Comparison of ENCODE assay signal across 9 cellular contexts in the genomic region with DNA sequence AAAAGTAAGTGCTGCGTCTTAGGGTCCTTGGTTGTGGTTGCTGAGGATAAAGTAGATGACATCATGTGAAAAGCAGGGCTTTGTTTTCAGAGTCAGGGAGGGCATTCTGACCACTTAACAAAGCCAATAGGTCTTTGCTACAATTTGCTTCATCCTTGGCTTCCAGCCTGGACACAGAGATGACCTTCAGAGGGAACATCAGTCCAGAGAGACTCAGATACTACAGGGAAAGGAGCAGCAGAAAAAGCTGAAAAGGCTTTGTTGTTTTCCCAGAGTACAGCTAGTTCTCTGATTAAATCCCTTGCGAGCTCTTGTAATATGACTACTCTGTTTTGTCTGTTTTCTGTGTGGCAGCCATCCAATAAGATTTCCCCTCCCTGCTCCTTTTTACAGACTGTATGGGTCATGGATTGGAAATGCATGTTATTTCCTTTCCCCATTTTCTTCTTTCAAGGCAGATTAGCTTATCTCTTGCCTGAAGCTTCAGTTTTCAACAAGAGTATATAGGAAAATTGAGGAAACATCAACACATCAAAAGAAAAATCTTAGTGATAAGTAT. TPM values are rescaled to one million over a fixed set of nuclear protein-coding genes. Genes with fewer than 3 reads are reported as not detected.
A peak's percentile ranks its signal among the peaks of the same experiment; 100 is the strongest.
DNase-seq lines count a peak whose midpoint lies in the region; ATAC-seq and TF ChIP-seq lines count a peak whose summit lies in the region.
"Had no signal": no experiment of that assay in that cellular context is flagged by ENCODE, and none has a peak within 500 bp of the region (broad histone marks: within the 10 kb centered on the region; RNA-seq: fewer than 3 reads in every experiment).

No MANE protein-coding gene starts in this region.

- peak in 1 of 2 donors; percentile 41 for TF ChIP-seq RAD21 in liver (IDR thresholded peaks at IDR 0.05)

- ATAC-seq in T-helper 17 cell, result no peak

- no peak overlapping the region for H3K4me3 Mint-ChIP-seq in T-helper 17 cell
- H3K4me3 Mint-ChIP-seq: activated CD4-positive, alpha-beta memory T cell treated with anti-CD3 and anti-CD28 coated beads for 36 hours had no signal

- H3K27ac ChIP-seq in liver (ENCODE audit: low read depth in 1 of 2, low read length in 2 of 2) (peak overlapping the region in 1 of 2 donors; percentile 37), testis (peak overlapping the region; percentile 80 to 82)

- no peak for TF ChIP-seq POLR2A in testis (IDR thresholded peaks at IDR 0.05)

- H3K4me1 ChIP-seq in liver (ENCODE audit: control insufficient read depth in 4 of 4, insufficient read depth in 4 of 4, low read length in 3 of 4), result no peaks in the 10 kb centered on the region
- peaks cover 31% of the 10 kb centered on the region for H3K4me1 ChIP-seq in testis

- no peaks in the 10 kb centered on the region for H3K27me3 Mint-ChIP-seq in T-helper 17 cell
- H3K27me3 Mint-ChIP-seq: activated CD4-positive, alpha-beta memory T cell treated with anti-CD3 and anti-CD28 coated beads for 36 hours had no signal

- intact Hi-C loops in testis (cut with DNase I; ENCODE audit: low total_unique reads), result no loop called here

- H3K4me3 ChIP-seq in liver (ENCODE audit: low read depth in 1 of 3, low read length in 3 of 3), result no peak overlapping the region
- H3K4me3 ChIP-seq in testis, result no peak overlapping the region

- peaks cover 3% of the 10 kb centered on the region for H3K36me3 Mint-ChIP-seq in T-helper 17 cell (ENCODE audit: low read depth)

- WGBS in liver, result 70% methylated on average over 2 of the region's 2 CpGs
- 38% methylated on average over 2 of the region's 2 CpGs for WGBS in testis, 2 donors

- no peak for TF ChIP-seq CTCF in liver (IDR thresholded peaks at IDR 0.05; ENCODE audit: low read depth, low read length, missing input control)
- no peak for TF ChIP-seq CTCF in testis (IDR thresholded peaks at IDR 0.05)

- peak; percentile 62 for DNase-seq in NCI-H2029 (lab: John Stamatoyannopoulos, UW)
- DNase-seq in cerebellar cortex (ENCODE audit: low spot score), result peak; percentile 11
- peak; percentile 94 for DNase-seq in testis
- no peak for DNase-seq in stimulated activated CD4-positive, alpha-beta T cell treated with anti-CD3 and anti-CD28 coated beads, Interleukin-2, amount 100 ng/mL, for 48 hours
- DNase-seq in T-helper 17 cell, result no peak
- no peak for DNase-seq in GF-D8 (lab: John Stamatoyannopoulos, UW)
- DNase-seq in stimulated activated CD4-positive, alpha-beta T cell treated with anti-CD3 and anti-CD28 coated beads, Interleukin-1b, Interleukin-23, amount 100 ng/mL, for 48 hours, result no peak
- DNase-seq: activated CD4-positive, alpha-beta memory T cell treated with anti-CD3 and anti-CD28 coated beads for 36 hours had no signal

- H3K27me3 ChIP-seq in liver (ENCODE audit: control insufficient read depth in 4 of 4, insufficient read depth in 4 of 4, low read length in 3 of 4) (no peaks in the 10 kb centered on the region), testis (no peaks in the 10 kb centered on the region)

- H3K9me3 ChIP-seq in liver (ENCODE audit: control insufficient read depth in 4 of 4, low read length in 3 of 4), result no peaks in the 10 kb centered on the region
- H3K9me3 ChIP-seq in testis, result no peaks in the 10 kb centered on the region
- H3K9me3 ChIP-seq in T-helper 17 cell (ENCODE audit: control insufficient read depth, low read length, poor library complexity, severe bottlenecking), result no peaks in the 10 kb centered on the region

- H3K36me3 ChIP-seq in liver (ENCODE audit: control insufficient read depth in 4 of 4, insufficient read depth in 3 of 4, low read depth in 1 of 4, low read length in 3 of 4) (peaks cover 15 to 66% (median 39%) of the 10 kb centered on the region in 4 donors), testis (ENCODE audit: low read depth, missing control alignments) (no peaks in the 10 kb centered on the region)

- H3K4me1 Mint-ChIP-seq in T-helper 17 cell, result peaks cover 3% of the 10 kb centered on the region

- H3K27ac Mint-ChIP-seq in T-helper 17 cell, result no peak overlapping the region
- H3K27ac Mint-ChIP-seq: activated CD4-positive, alpha-beta memory T cell treated with anti-CD3 and anti-CD28 coated beads for 36 hours had no signal

- H3K9ac ChIP-seq in liver (ENCODE audit: low read depth in 1 of 2, low read length in 2 of 2), result no peak overlapping the region

TF ChIP-seq in liver, 16 proteins besides CTCF, POLR2A, EP300 and RAD21:
- TF ChIP-seq NR2F2 (IDR thresholded peaks at IDR 0.05) (peak; percentile 82), JUND (IDR thresholded peaks at IDR 0.05) (peak in 1 of 2 donors; percentile 16), SP1 (IDR thresholded peaks at IDR 0.05) (peak; percentile 61), HNF4G (IDR thresholded peaks at IDR 0.05) (no peak), RXRA (IDR thresholded peaks at IDR 0.05) (peak; percentile 31 to 54), HNF4A (conservative IDR thresholded peaks at IDR 0.05) (peak; percentile 43 to 53)
- TF ChIP-seq, protein P1, sequence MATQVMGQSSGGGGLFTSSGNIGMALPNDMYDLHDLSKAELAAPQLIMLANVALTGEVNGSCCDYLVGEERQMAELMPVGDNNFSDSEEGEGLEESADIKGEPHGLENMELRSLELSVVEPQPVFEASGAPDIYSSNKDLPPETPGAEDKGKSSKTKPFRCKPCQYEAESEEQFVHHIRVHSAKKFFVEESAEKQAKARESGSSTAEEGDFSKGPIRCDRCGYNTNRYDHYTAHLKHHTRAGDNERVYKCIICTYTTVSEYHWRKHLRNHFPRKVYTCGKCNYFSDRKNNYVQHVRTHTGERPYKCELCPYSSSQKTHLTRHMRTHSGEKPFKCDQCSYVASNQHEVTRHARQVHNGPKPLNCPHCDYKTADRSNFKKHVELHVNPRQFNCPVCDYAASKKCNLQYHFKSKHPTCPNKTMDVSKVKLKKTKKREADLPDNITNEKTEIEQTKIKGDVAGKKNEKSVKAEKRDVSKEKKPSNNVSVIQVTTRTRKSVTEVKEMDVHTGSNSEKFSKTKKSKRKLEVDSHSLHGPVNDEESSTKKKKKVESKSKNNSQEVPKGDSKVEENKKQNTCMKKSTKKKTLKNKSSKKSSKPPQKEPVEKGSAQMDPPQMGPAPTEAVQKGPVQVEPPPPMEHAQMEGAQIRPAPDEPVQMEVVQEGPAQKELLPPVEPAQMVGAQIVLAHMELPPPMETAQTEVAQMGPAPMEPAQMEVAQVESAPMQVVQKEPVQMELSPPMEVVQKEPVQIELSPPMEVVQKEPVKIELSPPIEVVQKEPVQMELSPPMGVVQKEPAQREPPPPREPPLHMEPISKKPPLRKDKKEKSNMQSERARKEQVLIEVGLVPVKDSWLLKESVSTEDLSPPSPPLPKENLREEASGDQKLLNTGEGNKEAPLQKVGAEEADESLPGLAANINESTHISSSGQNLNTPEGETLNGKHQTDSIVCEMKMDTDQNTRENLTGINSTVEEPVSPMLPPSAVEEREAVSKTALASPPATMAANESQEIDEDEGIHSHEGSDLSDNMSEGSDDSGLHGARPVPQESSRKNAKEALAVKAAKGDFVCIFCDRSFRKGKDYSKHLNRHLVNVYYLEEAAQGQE (IDR thresholded peaks at IDR 0.05), result peak; percentile 39
- TF ChIP-seq, protein P2, sequence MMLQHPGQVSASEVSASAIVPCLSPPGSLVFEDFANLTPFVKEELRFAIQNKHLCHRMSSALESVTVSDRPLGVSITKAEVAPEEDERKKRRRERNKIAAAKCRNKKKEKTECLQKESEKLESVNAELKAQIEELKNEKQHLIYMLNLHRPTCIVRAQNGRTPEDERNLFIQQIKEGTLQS (IDR thresholded peaks at IDR 0.05), result no peak
TF ChIP-seq in liver: peak in this region for 6.

RNA-seq across cellular contexts. Expression of a gene that starts 31.9 kb away (rescaled TPM):
- 10 to 100 TPM; 44.6 to 49.9 TPM for total RNA-seq in liver
- 10 to 100 TPM; 36.3 to 37.7 TPM for polyA plus RNA-seq in liver
- total RNA-seq in testis, result 100 to 1,000 TPM; 176 to 203 TPM
- polyA plus RNA-seq in testis (ENCODE audit: insufficient read depth, low read depth, low replicate concordance), result 224 TPM
- total RNA-seq in T-helper 17 cell, result 100 to 1,000 TPM; 110 to 129 TPM

RNA-seq across cellular contexts. Expression of a gene that starts 32.2 kb away (rescaled TPM):
- total RNA-seq in liver, result 1 to 10 TPM; 3.8 to 5.9 TPM
- 1 to 10 TPM; 2.5 to 2.8 TPM for polyA plus RNA-seq in liver
- 10 to 100 TPM; 12.9 to 14.3 TPM for total RNA-seq in testis
- 25.2 TPM for polyA plus RNA-seq in testis (ENCODE audit: insufficient read depth, low read depth, low replicate concordance)
- 10 to 100 TPM; 17.2 to 17.4 TPM for total RNA-seq in T-helper 17 cell

RNA-seq across cellular contexts. Expression of a gene that starts 51.2 kb away (rescaled TPM):
- total RNA-seq in liver, result 10 to 100 TPM; 10.9 to 21.9 TPM
- polyA plus RNA-seq in liver, result 10 to 100 TPM; 18.5 to 21.6 TPM
- 10 to 100 TPM; 50.2 to 68.9 TPM for total RNA-seq in testis
- polyA plus RNA-seq in testis (ENCODE audit: insufficient read depth, low read depth, low replicate concordance), result 39.7 TPM
- total RNA-seq in T-helper 17 cell, result 10 to 100 TPM; 58.0 to 65.9 TPM

RNA-seq across cellular contexts. Expression of a gene that starts 51.6 kb away (rescaled TPM):
- 1 to 10 TPM; 3.4 to 8.4 TPM for total RNA-seq in liver
- 1 to 10 TPM; 4.8 to 6.3 TPM for polyA plus RNA-seq in liver
- total RNA-seq in testis, result 10 to 100 TPM; 18.3 to 27.4 TPM
- polyA plus RNA-seq in testis (ENCODE audit: insufficient read depth, low read depth, low replicate concordance), result 11.7 TPM
- 10 to 100 TPM; 11.0 to 14.7 TPM for total RNA-seq in T-helper 17 cell

RNA-seq across cellular contexts. Expression of a gene that starts 55.4 kb away (rescaled TPM):
- total RNA-seq in liver (10 to 100 TPM; 19.9 to 25.7 TPM), testis (10 to 100 TPM; 55.6 to 68.3 TPM), T-helper 17 cell (10 to 100 TPM; 47.3 to 52.2 TPM)
- polyA plus RNA-seq in liver (10 to 100 TPM in 1 of 2 donors, 1 to 10 TPM in 1; 3.7 to 10.2 TPM), testis (ENCODE audit: insufficient read depth, low read depth, low replicate concordance) (28.0 TPM)

Comparison
In these comparisons a context has a peak if more than half of its experiments do, and no peak if none do; other contexts are left out.
1. DNase-seq: peak in NCI-H2029 (single experiment), cerebellar cortex (single experiment) and testis (single experiment); none in stimulated activated CD4-positive, alpha-beta T cell treated with anti-CD3 and anti-CD28 coated beads, Interleukin-2, amount 100 ng/mL, for 48 hours (0 of 2), T-helper 17 cell (0 of 3), GF-D8 (single experiment) and stimulated activated CD4-positive, alpha-beta T cell treated with anti-CD3 and anti-CD28 coated beads, Interleukin-1b, Interleukin-23, amount 100 ng/mL, for 48 hours (single experiment).